In the genomic region with DNA sequence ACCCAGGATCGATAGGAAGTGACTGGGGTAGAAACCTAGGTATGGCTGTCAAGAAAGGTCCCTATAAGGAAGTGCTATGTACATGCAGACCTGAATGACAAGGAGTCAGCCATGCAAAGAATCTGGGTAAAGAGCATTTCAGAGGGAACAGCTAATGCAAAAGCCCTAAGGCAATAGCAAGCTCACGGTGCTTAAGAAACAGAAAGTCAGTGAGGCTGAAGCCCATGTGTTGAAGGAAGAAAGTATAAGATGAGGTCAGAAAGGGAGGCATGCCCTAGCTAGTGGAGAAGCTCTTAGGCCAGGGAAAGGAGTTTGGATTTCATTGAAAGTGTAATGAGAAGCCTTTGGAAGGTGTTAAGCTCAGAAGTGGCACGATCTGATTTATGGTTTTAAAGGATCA, we compare ENCODE assay signal across 14 cellular contexts. TPM values are rescaled to one million over a fixed set of nuclear protein-coding genes. Genes with fewer than 3 reads are reported as not detected.
DNase-seq lines count a peak whose midpoint lies in the region; ATAC-seq and TF ChIP-seq lines count a peak whose summit lies in the region.
"Had no signal": no experiment of that assay in that cellular context is flagged by ENCODE, and none has a peak within 500 bp of the region (broad histone marks: within the 10 kb centered on the region; RNA-seq: fewer than 3 reads in every experiment).

No MANE protein-coding gene starts in this region.

- no peak overlapping the region for H3K4me3 Mint-ChIP-seq in osteocyte (ENCODE audit: unreplicated experiment)
- H3K4me3 Mint-ChIP-seq: activated CD4-positive, alpha-beta memory T cell treated with anti-CD3 and anti-CD28 coated beads, Interleukin-2, amount 10 ng/mL, durations not matched to agents 7 days and 5 days; CD4-positive, CD25-positive, alpha-beta regulatory T cell had no signal

- intact Hi-C loops in HCT116 (cut with micrococcal nuclease) (loop anchor here (1.0 to 5.0 kb wide), 3 partner anchors 42 to 253 kb away; a partner anchor contains a TSS), Panc1 (cut with micrococcal nuclease; ENCODE audit: unreplicated experiment) (loop anchor here (2.0 kb wide), 1 partner anchor 42 kb away; no protein-coding TSS in a partner anchor), sciatic nerve (cut with DNase I) (loop anchor here (5.0 kb wide), 1 partner anchor 43 kb away; no protein-coding TSS in a partner anchor), heart left ventricle (cut with DNase I) (loop anchor here in 5 of 10 donors (1.0 to 2.0 kb wide), 2 partner anchors 40 to 42 kb away; no protein-coding TSS in a partner anchor)

- H3K36me3 ChIP-seq in HCT116 (ENCODE audit: control insufficient read depth in 1 of 2, insufficient read depth in 2 of 2, low read length in 2 of 2) (no peaks in the 10 kb centered on the region), Panc1 (ENCODE audit: control insufficient read depth, insufficient read depth, low read length) (no peaks in the 10 kb centered on the region), heart left ventricle (no peaks in the 10 kb centered on the region)

- POLR2A ChIA-PET in HCT116 (lab: Charles Lee) (interaction anchor here (1.7 kb wide), 1 partner anchor 42 kb away, joined by 12 read pairs; no protein-coding TSS in a partner anchor), Panc1 (lab: Charles Lee) (interaction anchor here (0.6 kb wide), 1 partner anchor 48 kb away, joined by 5 read pairs; no protein-coding TSS in a partner anchor)

- RAD21 ChIA-PET in HCT116 (lab: Charles Lee; ENCODE audit: low non-redundant PET in 1 of 2, low total read pairs in 2 of 2, uncharacterized antibody in 2 of 2, unreplicated experiment in 2 of 2) = interaction anchor here (2.1 to 2.3 kb wide), 2 partner anchors 41 kb away, joined by 10 to 21 read pairs; no protein-coding TSS in a partner anchor

- H3K9me3 ChIP-seq in HCT116 (ENCODE audit: control insufficient read depth in 1 of 2, insufficient read depth in 1 of 2, low read depth in 1 of 2, low read length in 2 of 2) (no peaks in the 10 kb centered on the region), Panc1 (ENCODE audit: control insufficient read depth, insufficient read depth, low read depth, low read length) (no peaks in the 10 kb centered on the region), heart left ventricle (no peaks in the 10 kb centered on the region)
- H3K9me3 ChIP-seq: body of pancreas had no signal

- H3K9ac ChIP-seq in HCT116 (ENCODE audit: low read length) = no peak overlapping the region

- no peak for TF ChIP-seq RAD21 in HCT116 (IDR thresholded peaks at IDR 0.05; ENCODE audit: low read depth)

- CTCF ChIA-PET in HCT116 (lab: Charles Lee) (interaction anchor here (0.9 to 7.9 kb wide), 11 partner anchors 20 to 637 kb away, joined by 3 to 85 read pairs (median 5); a partner anchor contains a TSS), Panc1 (lab: Charles Lee) (interaction anchor here (0.7 to 6.3 kb wide), 7 partner anchors 20 to 341 kb away, joined by 3 to 51 read pairs (median 6); no protein-coding TSS in a partner anchor)

- H3K4me1 ChIP-seq in HCT116 (ENCODE audit: control insufficient read depth in 1 of 2, insufficient read depth in 2 of 2, low read length in 2 of 2) (peaks cover 15 to 21% of the 10 kb centered on the region in 2 experiments), Panc1 (ENCODE audit: control insufficient read depth, insufficient read depth, low read length) (no peaks in the 10 kb centered on the region), heart left ventricle (peaks cover 0 to 10% (median 3%) of the 10 kb centered on the region in 12 donors)

- no peaks in the 10 kb centered on the region for H3K9me2 ChIP-seq in HCT116 (ENCODE audit: insufficient read depth)

- no peaks in the 10 kb centered on the region for H4K20me1 ChIP-seq in HCT116 (ENCODE audit: insufficient read depth)

- H3K4me2 ChIP-seq in HCT116 (ENCODE audit: low read length) = 0 out of 2 replicates have a peak overlapping the region, but pooled peaks have one; percentile 27

- DNase-seq in HCT116 (ENCODE audit: low read depth, low spot score) (no peak), Panc1 (ENCODE audit: low read depth, low spot score) (no peak), fibroblast of peridontal ligament (ENCODE audit: extremely low read depth) (peak; percentile 52), osteocyte (ENCODE audit: extremely low spot score, unreplicated experiment) (no peak), sciatic nerve (ENCODE audit: low spot score) (no peak), heart left ventricle (no peak)
- no peak for DNase-seq in activated CD4-positive, alpha-beta T cell treated with anti-CD3 and anti-CD28 coated beads for 4 hours
- DNase-seq: activated CD4-positive, alpha-beta memory T cell treated with anti-CD3 and anti-CD28 coated beads, Interleukin-2, amount 10 ng/mL, durations not matched to agents 7 days and 5 days; activated gamma-delta T cell; body of pancreas; CD4-positive, CD25-positive, alpha-beta regulatory T cell; NCI-H345; T1000 had no signal

- 91 to 96% (median 95%) methylated on average over 3 of the region's 3 CpGs for WGBS in heart left ventricle, 4 donors

- no peaks in the 10 kb centered on the region for H3K36me3 Mint-ChIP-seq in osteocyte (ENCODE audit: unreplicated experiment)
- H3K36me3 Mint-ChIP-seq: CD4-positive, CD25-positive, alpha-beta regulatory T cell had no signal

- no peak for TF ChIP-seq POLR2A in HCT116 (IDR thresholded peaks at IDR 0.05; ENCODE audit: borderline replicate concordance, extremely low read depth, insufficient read depth, insufficient read length)
- TF ChIP-seq POLR2A in heart left ventricle (IDR thresholded peaks at IDR 0.05) = no peak

- no peaks in the 10 kb centered on the region for H3K27me3 Mint-ChIP-seq in osteocyte (ENCODE audit: unreplicated experiment)

- no peaks in the 10 kb centered on the region for H3K9me3 Mint-ChIP-seq in osteocyte (ENCODE audit: unreplicated experiment)
- H3K9me3 Mint-ChIP-seq: activated CD4-positive, alpha-beta memory T cell treated with anti-CD3 and anti-CD28 coated beads, Interleukin-2, amount 10 ng/mL, durations not matched to agents 7 days and 5 days; CD4-positive, CD25-positive, alpha-beta regulatory T cell had no signal

- H2AFZ ChIP-seq in HCT116 (ENCODE audit: low read depth, low read length, poor library complexity, severe bottlenecking) = no peak overlapping the region

- H3K79me2 ChIP-seq in HCT116 (ENCODE audit: insufficient read depth, low read length) = no peaks in the 10 kb centered on the region

- H3K4me3 ChIP-seq in HCT116 (replicated peaks in 1 of 2; ENCODE audit: low read depth in 1 of 2, low read length in 2 of 2) (no peak overlapping the region), Panc1 (ENCODE audit: low read depth in 2 of 2, low read length in 2 of 2) (no peak overlapping the region), heart left ventricle (no peak overlapping the region)
- H3K4me3 ChIP-seq: body of pancreas had no signal

- no peak overlapping the region for H3K27ac ChIP-seq in HCT116 (ENCODE audit: low read depth, low read length)
- no peak overlapping the region for H3K27ac ChIP-seq in Panc1 (ENCODE audit: low read length)
- no peak overlapping the region for H3K27ac ChIP-seq in heart left ventricle
- H3K27ac ChIP-seq: body of pancreas had no signal

- no peak for ATAC-seq in HCT116
- ATAC-seq in Panc1 = 0 out of 2 replicates have a peak, but pooled peaks have one; percentile 13
- no peak for ATAC-seq in sciatic nerve
- ATAC-seq in heart left ventricle = no peak
- no peak for ATAC-seq in GM21576 (IDR thresholded peaks at IDR 0.05; ENCODE audit: unreplicated experiment)

- TF ChIP-seq CTCF in HCT116 (IDR thresholded peaks at IDR 0.05 in 2 of 3, conservative IDR thresholded peaks at IDR 0.05 in 1 of 3; ENCODE audit: borderline replicate concordance in 1 of 3, insufficient read depth in 1 of 3, low read depth in 2 of 3, low read length in 2 of 3) (no peak), Panc1 (IDR thresholded peaks at IDR 0.05) (no peak), osteocyte (IDR thresholded peaks at IDR 0.05) (no peak), heart left ventricle (IDR thresholded peaks at IDR 0.05) (no peak)

- H3K4me1 Mint-ChIP-seq in osteocyte (ENCODE audit: unreplicated experiment) = peaks cover 15% of the 10 kb centered on the region

- BruUV-seq in HCT116 (replicated peaks; lab: Mats Ljungman, UMichigan) = no TSS peak
- no TSS peak for BruUV-seq in Panc1 (replicated peaks; lab: Mats Ljungman, UMichigan)

- H3K27me3 ChIP-seq in HCT116 (ENCODE audit: insufficient read depth, low read length) (no peaks in the 10 kb centered on the region), Panc1 (ENCODE audit: control insufficient read depth, insufficient read depth, low read length) (no peaks in the 10 kb centered on the region), heart left ventricle (peaks cover 0 to 6% (median 0%) of the 10 kb centered on the region in 9 donors)
- H3K27me3 ChIP-seq: body of pancreas had no signal

- in situ Hi-C loops in Panc1 (cut with HindIII; ENCODE audit: low pct_unique_long_range_greater_than_20kb, low sequenced_read_pairs) = no loop called here

- H3K27ac Mint-ChIP-seq in osteocyte (ENCODE audit: unreplicated experiment) = peak overlapping the region; percentile 24
- H3K27ac Mint-ChIP-seq: activated CD4-positive, alpha-beta memory T cell treated with anti-CD3 and anti-CD28 coated beads, Interleukin-2, amount 10 ng/mL, durations not matched to agents 7 days and 5 days; CD4-positive, CD25-positive, alpha-beta regulatory T cell had no signal

TF ChIP-seq in HCT116, 20 proteins besides CTCF, POLR2A, EP300 and RAD21 (continues in another document):
- no peak for TF ChIP-seq TCF7L2 (IDR thresholded peaks at IDR 0.05; ENCODE audit: borderline replicate concordance, extremely low read depth, insufficient read depth, insufficient read length)

RNA-seq across cellular contexts. Expression of a gene that starts 6.0 kb away (rescaled TPM):
- 24.9 TPM for total RNA-seq in HCT116 (2021; ENCODE audit: unreplicated experiment)
- 21.3 and 21.6 TPM in 2 replicates for polyA plus RNA-seq in HCT116 (2012)
- 24.1 TPM for total RNA-seq in Panc1 (2021; ENCODE audit: unreplicated experiment)
- polyA plus RNA-seq in Panc1 (2012; ENCODE audit: insufficient read length) = 41.4 TPM
- 71.7 and 71.9 TPM in 2 replicates for total RNA-seq in osteocyte
- 75.9 TPM for total RNA-seq in sciatic nerve
- 100 to 1,000 TPM in 8 of 9 donors, 10 to 100 TPM in 1; 88.4 to 145 (median 106) TPM for total RNA-seq in heart left ventricle
- 10 to 100 TPM; 60.6 to 87.7 TPM for polyA plus RNA-seq in heart left ventricle
- polyA plus RNA-seq: CD4-positive, CD25-positive, alpha-beta regulatory T cell had no signal

RNA-seq across cellular contexts. Expression of a gene that starts 23.4 kb away (rescaled TPM):
- 22.0 TPM for total RNA-seq in HCT116 (2021; ENCODE audit: unreplicated experiment)
- polyA plus RNA-seq in HCT116 (2012) = 27.9 and 29.4 TPM in 2 replicates
- total RNA-seq in Panc1 (2021; ENCODE audit: unreplicated experiment) = 40.5 TPM
- polyA plus RNA-seq in Panc1 (2012; ENCODE audit: insufficient read length) = 58.5 TPM
- total RNA-seq in osteocyte = 66.5 and 83.3 TPM in 2 replicates
- total RNA-seq in sciatic nerve = 24.1 TPM
- total RNA-seq in heart left ventricle = 10 to 100 TPM in 1 of 9 donors, 1 to 10 TPM in 8; 3.2 to 11.2 (median 5.3) TPM
- polyA plus RNA-seq in heart left ventricle = 1 to 10 TPM; 4.4 to 5.7 TPM

RNA-seq across cellular contexts. Expression of a gene that starts 57.1 kb away (rescaled TPM):
- total RNA-seq in HCT116 (2021; ENCODE audit: unreplicated experiment) (75.0 TPM), Panc1 (2021; ENCODE audit: unreplicated experiment) (130 TPM), osteocyte (67.3 and 72.2 TPM in 2 replicates), sciatic nerve (60.2 TPM), heart left ventricle (10 to 100 TPM; 25.3 to 51.2 (median 35.8) TPM)
- 52.7 TPM in 2 replicates for polyA plus RNA-seq in HCT116 (2012)
- 119 TPM for polyA plus RNA-seq in Panc1 (2012; ENCODE audit: insufficient read length)
- 10 to 100 TPM; 16.8 to 43.2 TPM for polyA plus RNA-seq in heart left ventricle
